ENCODE assay signal across 17 cellular contexts in genomic region chr12:111469406-111469805, GRCh38.
DNase-seq lines count a peak whose midpoint lies in the region; ATAC-seq and TF ChIP-seq lines count a peak whose summit lies in the region.
"Had no signal": no experiment of that assay in that cellular context is flagged by ENCODE, and none has a peak within 500 bp of the region (broad histone marks: within the 10 kb centered on the region; RNA-seq: fewer than 3 reads in every experiment).

No MANE protein-coding gene starts in this region.

- peak overlapping the region; percentile 56 to 62 for H3K27ac ChIP-seq in ascending aorta

- H3K9me3 ChIP-seq in ascending aorta = no peaks in the 10 kb centered on the region
- H3K9me3 ChIP-seq: Caco-2, HAP-1 had no signal

- TF ChIP-seq CTCF in ascending aorta (IDR thresholded peaks at IDR 0.05) = no peak

- H3K4me1 ChIP-seq in ascending aorta = peaks cover 0 to 12% of the 10 kb centered on the region in 2 donors
- H3K4me1 ChIP-seq: Caco-2, HAP-1 had no signal

- H3K27me3 ChIP-seq in ascending aorta = no peaks in the 10 kb centered on the region

- ATAC-seq in HG03097 (IDR thresholded peaks at IDR 0.05; ENCODE audit: low FRiP score, unreplicated experiment) (no peak), GM18858 (IDR thresholded peaks at IDR 0.05; ENCODE audit: unreplicated experiment) (no peak), GM18511 (IDR thresholded peaks at IDR 0.05; ENCODE audit: unreplicated experiment) (no peak)
- ATAC-seq: K562 had no signal

- peaks cover 9 to 17% of the 10 kb centered on the region in 2 donors for H3K36me3 ChIP-seq in ascending aorta

- peak; percentile 66 for DNase-seq in HCEC 1CT
- no peak for DNase-seq in ascending aorta (ENCODE audit: low spot score in 2 of 2)
- DNase-seq in fibroblast of peridontal ligament (ENCODE audit: extremely low read depth) = peak; percentile 69
- no peak for DNase-seq in activated T-cell treated with anti-CD3 and anti-CD28 coated beads for 4 hours
- DNase-seq: Caco-2; CD4-positive, alpha-beta T cell; NCI-H1105 treated with DMSO at 0.1 percent for 48 hours; NCI-H1694 treated with DMSO at 0.1 percent for 48 hours; NCI-H510A; NCI-H748 treated with DMSO at 0.1 percent for 48 hours; RPMI8226; SHP77 treated with DMSO at 0.1 percent for 48 hours had no signal

- intact Hi-C loops in ascending aorta (cut with DNase I) = no loop called here

- H3K4me3 ChIP-seq in ascending aorta = no peak overlapping the region
- H3K4me3 ChIP-seq: HAP-1, K562 had no signal

Comparison
In these comparisons a context has a peak if more than half of its experiments do, and no peak if none do; other contexts are left out.
1. DNase-seq: peak in HCEC 1CT (single experiment) and fibroblast of peridontal ligament (single experiment); none in ascending aorta (0 of 2) and activated T-cell treated with anti-CD3 and anti-CD28 coated beads for 4 hours (single experiment).